ENCODE assay signal across 1 cellular context in the genomic region with DNA sequence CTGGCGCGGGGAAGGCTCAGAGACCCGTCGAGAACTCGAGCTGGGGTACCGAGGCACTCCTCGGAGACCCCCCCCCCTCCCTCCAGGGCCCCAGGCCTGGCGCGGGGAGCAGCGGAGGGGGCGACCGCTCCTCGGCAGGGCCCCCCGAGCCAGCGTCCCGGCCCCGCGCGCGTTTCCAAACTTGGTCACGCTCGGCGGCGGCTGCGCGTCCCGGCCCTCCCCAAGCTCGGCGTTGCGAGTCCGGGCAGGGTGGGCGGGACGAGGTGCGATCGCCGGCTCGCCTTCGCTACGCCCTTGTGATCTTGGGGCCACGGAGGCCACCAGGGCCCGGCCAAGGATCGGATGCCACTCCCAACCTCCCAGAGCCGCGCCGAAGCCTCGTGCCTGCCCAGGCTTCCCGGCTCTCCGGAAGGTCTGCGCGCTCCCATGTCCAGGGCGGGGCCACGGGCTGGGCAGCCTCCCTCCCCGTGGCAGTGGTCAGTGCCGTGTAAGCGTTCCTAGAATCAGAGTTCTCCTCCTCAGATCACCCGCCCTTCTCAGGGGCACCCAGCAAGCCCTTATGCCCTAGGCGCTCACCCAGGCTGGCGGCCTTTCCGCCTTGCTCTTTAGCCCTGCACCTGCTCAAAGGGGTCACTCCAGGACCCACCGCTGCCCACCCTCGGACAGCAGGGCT.
TF ChIP-seq lines count a peak whose summit lies in the region.

No MANE protein-coding gene starts in this region.

TF ChIP-seq in HepG2, 621 proteins besides CTCF, POLR2A, EP300 and RAD21 (continued from another document and continues in another):
- peak; percentile 54; the same call in 1 of the 2 replicates for TF ChIP-seq ATF3 (CRISPR knock-in tag; IDR thresholded peaks at IDR 0.05)
- TF ChIP-seq SCMH1 (CRISPR knock-in tag; IDR thresholded peaks at IDR 0.05; ENCODE audit: borderline replicate concordance): no peak
- TF ChIP-seq ZNF891 (CRISPR knock-in tag; IDR thresholded peaks at IDR 0.05): no peak
- no peak; the same call in 1 of the 2 replicates for TF ChIP-seq TRAFD1 (CRISPR knock-in tag; IDR thresholded peaks at IDR 0.05; ENCODE audit: borderline replicate concordance)
- 0 out of 2 replicates have a peak, but pooled peaks have one; percentile 44 for TF ChIP-seq ZBTB7B (CRISPR knock-in tag; IDR thresholded peaks at IDR 0.05)
- TF ChIP-seq, protein P1, sequence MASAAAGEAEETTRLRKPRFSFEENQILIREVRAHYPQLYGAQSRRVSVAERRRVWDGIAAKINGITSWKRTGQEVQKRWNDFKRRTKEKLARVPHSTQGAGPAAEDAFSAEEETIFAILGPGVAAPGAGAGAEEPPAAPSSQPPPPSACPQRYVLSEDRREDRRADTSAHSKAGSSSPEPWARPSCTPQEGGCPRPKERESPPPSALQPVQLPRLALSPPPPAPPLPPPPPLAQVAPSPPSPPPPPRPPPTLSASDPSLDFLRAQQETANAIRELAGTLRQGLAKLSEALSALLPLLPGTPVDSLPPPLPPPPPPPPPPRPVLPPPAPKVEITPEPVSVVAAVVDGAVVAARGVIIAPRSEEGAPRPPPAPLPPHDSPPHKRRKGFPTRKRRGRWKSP (CRISPR knock-in tag; IDR thresholded peaks at IDR 0.05): no peak; the same call in 1 of the 2 replicates
- peak; percentile 59; the same call in 1 of the 2 replicates for TF ChIP-seq ZNF747 (CRISPR knock-in tag; IDR thresholded peaks at IDR 0.05; ENCODE audit: borderline replicate concordance)
- peak; percentile 83; the same call in 1 of the 2 replicates for TF ChIP-seq ZNF773 (CRISPR knock-in tag; IDR thresholded peaks at IDR 0.05; ENCODE audit: borderline replicate concordance)
- TF ChIP-seq, protein P2, sequence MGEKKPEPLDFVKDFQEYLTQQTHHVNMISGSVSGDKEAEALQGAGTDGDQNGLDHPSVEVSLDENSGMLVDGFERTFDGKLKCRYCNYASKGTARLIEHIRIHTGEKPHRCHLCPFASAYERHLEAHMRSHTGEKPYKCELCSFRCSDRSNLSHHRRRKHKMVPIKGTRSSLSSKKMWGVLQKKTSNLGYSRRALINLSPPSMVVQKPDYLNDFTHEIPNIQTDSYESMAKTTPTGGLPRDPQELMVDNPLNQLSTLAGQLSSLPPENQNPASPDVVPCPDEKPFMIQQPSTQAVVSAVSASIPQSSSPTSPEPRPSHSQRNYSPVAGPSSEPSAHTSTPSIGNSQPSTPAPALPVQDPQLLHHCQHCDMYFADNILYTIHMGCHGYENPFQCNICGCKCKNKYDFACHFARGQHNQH (CRISPR knock-in tag; IDR thresholded peaks at IDR 0.05): peak; percentile 60
- 0 out of 2 replicates have a peak, but pooled peaks have one; percentile 18 for TF ChIP-seq TBX2 (CRISPR knock-in tag; IDR thresholded peaks at IDR 0.05; ENCODE audit: borderline replicate concordance)
- peak; percentile 99 for TF ChIP-seq ZNF766 (CRISPR knock-in tag; IDR thresholded peaks at IDR 0.05; ENCODE audit: borderline replicate concordance)
- peak; percentile 20; the same call in 1 of the 2 replicates for TF ChIP-seq ZSCAN31 (CRISPR knock-in tag; IDR thresholded peaks at IDR 0.05; ENCODE audit: low read depth)
- TF ChIP-seq, protein P3, sequence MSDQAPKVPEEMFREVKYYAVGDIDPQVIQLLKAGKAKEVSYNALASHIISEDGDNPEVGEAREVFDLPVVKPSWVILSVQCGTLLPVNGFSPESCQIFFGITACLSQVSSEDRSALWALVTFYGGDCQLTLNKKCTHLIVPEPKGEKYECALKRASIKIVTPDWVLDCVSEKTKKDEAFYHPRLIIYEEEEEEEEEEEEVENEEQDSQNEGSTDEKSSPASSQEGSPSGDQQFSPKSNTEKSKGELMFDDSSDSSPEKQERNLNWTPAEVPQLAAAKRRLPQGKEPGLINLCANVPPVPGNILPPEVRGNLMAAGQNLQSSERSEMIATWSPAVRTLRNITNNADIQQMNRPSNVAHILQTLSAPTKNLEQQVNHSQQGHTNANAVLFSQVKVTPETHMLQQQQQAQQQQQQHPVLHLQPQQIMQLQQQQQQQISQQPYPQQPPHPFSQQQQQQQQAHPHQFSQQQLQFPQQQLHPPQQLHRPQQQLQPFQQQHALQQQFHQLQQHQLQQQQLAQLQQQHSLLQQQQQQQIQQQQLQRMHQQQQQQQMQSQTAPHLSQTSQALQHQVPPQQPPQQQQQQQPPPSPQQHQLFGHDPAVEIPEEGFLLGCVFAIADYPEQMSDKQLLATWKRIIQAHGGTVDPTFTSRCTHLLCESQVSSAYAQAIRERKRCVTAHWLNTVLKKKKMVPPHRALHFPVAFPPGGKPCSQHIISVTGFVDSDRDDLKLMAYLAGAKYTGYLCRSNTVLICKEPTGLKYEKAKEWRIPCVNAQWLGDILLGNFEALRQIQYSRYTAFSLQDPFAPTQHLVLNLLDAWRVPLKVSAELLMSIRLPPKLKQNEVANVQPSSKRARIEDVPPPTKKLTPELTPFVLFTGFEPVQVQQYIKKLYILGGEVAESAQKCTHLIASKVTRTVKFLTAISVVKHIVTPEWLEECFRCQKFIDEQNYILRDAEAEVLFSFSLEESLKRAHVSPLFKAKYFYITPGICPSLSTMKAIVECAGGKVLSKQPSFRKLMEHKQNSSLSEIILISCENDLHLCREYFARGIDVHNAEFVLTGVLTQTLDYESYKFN (CRISPR knock-in tag; conservative IDR thresholded peaks at IDR 0.05): peak; percentile 23; the same call in 1 of the 2 replicates
- TF ChIP-seq HMGA1 (CRISPR knock-in tag; conservative IDR thresholded peaks at IDR 0.05): no peak
- peak; percentile 20; the same call in 1 of the 2 replicates for TF ChIP-seq ZNF652 (CRISPR knock-in tag; IDR thresholded peaks at IDR 0.05; ENCODE audit: borderline replicate concordance, low read depth)
- peak; percentile 84 for TF ChIP-seq ZNF770 (CRISPR knock-in tag; IDR thresholded peaks at IDR 0.05)
- TF ChIP-seq ZKSCAN1 (IDR thresholded peaks at IDR 0.05; ENCODE audit: low read length): no peak
- peak; percentile 80 for TF ChIP-seq ZC3H13 (CRISPR knock-in tag; IDR thresholded peaks at IDR 0.05)
- TF ChIP-seq, protein P4, sequence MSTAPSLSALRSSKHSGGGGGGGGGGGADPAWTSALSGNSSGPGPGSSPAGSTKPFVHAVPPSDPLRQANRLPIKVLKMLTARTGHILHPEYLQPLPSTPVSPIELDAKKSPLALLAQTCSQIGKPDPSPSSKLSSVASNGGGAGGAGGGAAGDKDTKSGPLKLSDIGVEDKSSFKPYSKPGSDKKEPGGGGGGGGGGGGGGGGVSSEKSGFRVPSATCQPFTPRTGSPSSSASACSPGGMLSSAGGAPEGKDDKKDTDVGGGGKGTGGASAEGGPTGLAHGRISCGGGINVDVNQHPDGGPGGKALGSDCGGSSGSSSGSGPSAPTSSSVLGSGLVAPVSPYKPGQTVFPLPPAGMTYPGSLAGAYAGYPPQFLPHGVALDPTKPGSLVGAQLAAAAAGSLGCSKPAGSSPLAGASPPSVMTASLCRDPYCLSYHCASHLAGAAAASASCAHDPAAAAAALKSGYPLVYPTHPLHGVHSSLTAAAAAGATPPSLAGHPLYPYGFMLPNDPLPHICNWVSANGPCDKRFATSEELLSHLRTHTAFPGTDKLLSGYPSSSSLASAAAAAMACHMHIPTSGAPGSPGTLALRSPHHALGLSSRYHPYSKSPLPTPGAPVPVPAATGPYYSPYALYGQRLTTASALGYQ (CRISPR knock-in tag; IDR thresholded peaks at IDR 0.05): peak; percentile 71; the same call in 1 of the 2 replicates
- TF ChIP-seq ZNF547 (CRISPR knock-in tag; IDR thresholded peaks at IDR 0.05): peak; percentile 89
- TF ChIP-seq, protein P5, sequence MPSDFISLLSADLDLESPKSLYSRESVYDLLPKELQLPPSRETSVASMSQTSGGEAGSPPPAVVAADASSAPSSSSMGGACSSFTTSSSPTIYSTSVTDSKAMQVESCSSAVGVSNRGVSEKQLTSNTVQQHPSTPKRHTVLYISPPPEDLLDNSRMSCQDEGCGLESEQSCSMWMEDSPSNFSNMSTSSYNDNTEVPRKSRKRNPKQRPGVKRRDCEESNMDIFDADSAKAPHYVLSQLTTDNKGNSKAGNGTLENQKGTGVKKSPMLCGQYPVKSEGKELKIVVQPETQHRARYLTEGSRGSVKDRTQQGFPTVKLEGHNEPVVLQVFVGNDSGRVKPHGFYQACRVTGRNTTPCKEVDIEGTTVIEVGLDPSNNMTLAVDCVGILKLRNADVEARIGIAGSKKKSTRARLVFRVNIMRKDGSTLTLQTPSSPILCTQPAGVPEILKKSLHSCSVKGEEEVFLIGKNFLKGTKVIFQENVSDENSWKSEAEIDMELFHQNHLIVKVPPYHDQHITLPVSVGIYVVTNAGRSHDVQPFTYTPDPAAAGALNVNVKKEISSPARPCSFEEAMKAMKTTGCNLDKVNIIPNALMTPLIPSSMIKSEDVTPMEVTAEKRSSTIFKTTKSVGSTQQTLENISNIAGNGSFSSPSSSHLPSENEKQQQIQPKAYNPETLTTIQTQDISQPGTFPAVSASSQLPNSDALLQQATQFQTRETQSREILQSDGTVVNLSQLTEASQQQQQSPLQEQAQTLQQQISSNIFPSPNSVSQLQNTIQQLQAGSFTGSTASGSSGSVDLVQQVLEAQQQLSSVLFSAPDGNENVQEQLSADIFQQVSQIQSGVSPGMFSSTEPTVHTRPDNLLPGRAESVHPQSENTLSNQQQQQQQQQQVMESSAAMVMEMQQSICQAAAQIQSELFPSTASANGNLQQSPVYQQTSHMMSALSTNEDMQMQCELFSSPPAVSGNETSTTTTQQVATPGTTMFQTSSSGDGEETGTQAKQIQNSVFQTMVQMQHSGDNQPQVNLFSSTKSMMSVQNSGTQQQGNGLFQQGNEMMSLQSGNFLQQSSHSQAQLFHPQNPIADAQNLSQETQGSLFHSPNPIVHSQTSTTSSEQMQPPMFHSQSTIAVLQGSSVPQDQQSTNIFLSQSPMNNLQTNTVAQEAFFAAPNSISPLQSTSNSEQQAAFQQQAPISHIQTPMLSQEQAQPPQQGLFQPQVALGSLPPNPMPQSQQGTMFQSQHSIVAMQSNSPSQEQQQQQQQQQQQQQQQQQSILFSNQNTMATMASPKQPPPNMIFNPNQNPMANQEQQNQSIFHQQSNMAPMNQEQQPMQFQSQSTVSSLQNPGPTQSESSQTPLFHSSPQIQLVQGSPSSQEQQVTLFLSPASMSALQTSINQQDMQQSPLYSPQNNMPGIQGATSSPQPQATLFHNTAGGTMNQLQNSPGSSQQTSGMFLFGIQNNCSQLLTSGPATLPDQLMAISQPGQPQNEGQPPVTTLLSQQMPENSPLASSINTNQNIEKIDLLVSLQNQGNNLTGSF (CRISPR knock-in tag; IDR thresholded peaks at IDR 0.05): peak; percentile 67
- peak; percentile 64; the same call in 1 of the 2 replicates for TF ChIP-seq GATAD2A (CRISPR knock-in tag; IDR thresholded peaks at IDR 0.05)
- TF ChIP-seq ZNF432 (CRISPR knock-in tag; IDR thresholded peaks at IDR 0.05; ENCODE audit: borderline replicate concordance): no peak
- peak; percentile 29; the same call in 1 of the 2 replicates for TF ChIP-seq ZNF205 (CRISPR knock-in tag; IDR thresholded peaks at IDR 0.05)
- TF ChIP-seq, protein P6, sequence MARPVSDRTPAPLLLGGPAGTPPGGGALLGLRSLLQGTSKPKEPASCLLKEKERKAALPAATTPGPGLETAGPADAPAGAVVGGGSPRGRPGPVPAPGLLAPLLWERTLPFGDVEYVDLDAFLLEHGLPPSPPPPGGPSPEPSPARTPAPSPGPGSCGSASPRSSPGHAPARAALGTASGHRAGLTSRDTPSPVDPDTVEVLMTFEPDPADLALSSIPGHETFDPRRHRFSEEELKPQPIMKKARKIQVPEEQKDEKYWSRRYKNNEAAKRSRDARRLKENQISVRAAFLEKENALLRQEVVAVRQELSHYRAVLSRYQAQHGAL (CRISPR knock-in tag; IDR thresholded peaks at IDR 0.05; ENCODE audit: not compliant biosample characterization): peak; percentile 90
- no peak; the same call in 1 of the 2 replicates for TF ChIP-seq REPIN1 (CRISPR knock-in tag; IDR thresholded peaks at IDR 0.05; ENCODE audit: borderline replicate concordance, low read depth)
- TF ChIP-seq, protein P7, sequence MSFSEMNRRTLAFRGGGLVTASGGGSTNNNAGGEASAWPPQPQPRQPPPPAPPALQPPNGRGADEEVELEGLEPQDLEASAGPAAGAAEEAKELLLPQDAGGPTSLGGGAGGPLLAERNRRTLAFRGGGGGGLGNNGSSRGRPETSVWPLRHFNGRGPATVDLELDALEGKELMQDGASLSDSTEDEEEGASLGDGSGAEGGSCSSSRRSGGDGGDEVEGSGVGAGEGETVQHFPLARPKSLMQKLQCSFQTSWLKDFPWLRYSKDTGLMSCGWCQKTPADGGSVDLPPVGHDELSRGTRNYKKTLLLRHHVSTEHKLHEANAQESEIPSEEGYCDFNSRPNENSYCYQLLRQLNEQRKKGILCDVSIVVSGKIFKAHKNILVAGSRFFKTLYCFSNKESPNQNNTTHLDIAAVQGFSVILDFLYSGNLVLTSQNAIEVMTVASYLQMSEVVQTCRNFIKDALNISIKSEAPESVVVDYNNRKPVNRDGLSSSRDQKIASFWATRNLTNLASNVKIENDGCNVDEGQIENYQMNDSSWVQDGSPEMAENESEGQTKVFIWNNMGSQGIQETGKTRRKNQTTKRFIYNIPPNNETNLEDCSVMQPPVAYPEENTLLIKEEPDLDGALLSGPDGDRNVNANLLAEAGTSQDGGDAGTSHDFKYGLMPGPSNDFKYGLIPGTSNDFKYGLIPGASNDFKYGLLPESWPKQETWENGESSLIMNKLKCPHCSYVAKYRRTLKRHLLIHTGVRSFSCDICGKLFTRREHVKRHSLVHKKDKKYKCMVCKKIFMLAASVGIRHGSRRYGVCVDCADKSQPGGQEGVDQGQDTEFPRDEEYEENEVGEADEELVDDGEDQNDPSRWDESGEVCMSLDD (CRISPR knock-in tag; IDR thresholded peaks at IDR 0.05; ENCODE audit: borderline replicate concordance): peak; percentile 69; the same call in 1 of the 2 replicates
